In the genomic region with DNA sequence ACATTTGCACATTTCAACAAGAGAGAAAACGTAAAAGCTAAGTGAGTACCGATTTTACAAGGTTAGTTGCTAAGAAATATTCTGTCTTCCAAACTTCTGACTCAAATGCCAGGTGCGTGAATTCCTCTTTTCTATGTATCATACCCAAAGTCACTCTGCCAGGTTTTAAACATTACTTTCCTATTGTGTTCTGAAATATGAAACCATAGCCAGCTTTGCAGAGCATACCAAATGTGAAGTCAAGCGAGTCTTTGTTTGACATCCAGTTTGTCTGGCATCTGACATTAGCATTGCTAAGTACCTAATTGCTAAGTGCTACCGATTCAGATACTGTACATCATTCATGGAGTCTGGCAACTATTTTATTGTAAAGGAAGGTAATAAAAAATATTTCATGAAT, we compare ENCODE assay signal across 18 cellular contexts.
DNase-seq lines count a peak whose midpoint lies in the region; ATAC-seq, FAIRE-seq and TF ChIP-seq lines count a peak whose summit lies in the region.
"Had no signal": no experiment of that assay in that cellular context is flagged by ENCODE, and none has a peak within 500 bp of the region (broad histone marks: within the 10 kb centered on the region; RNA-seq: fewer than 3 reads in every experiment).

No MANE protein-coding gene starts in this region.

- H3K4me3 Mint-ChIP-seq in astrocyte (ENCODE audit: unreplicated experiment), result no peak overlapping the region
- no peak overlapping the region for H3K4me3 Mint-ChIP-seq in activated T-helper 2 cell treated with anti-CD3 and anti-CD28 coated beads, Interferon-gamma antibody, Interleukin-2, Interleukin-4, amounts not matched to agents 10 μg/mL and 5 μg/mL and 100 μg/mL, durations not matched to agents 14 hours and 24 hours and 36 hours (ENCODE audit: low read depth)
- H3K4me3 Mint-ChIP-seq: activated CD4-positive, alpha-beta T cell treated with anti-CD3 and anti-CD28 coated beads for 36 hours; activated T-helper 17 cell treated with anti-CD3 and anti-CD28 coated beads, Interleukin-2, amount 50 U/mL, for 72 hours; memory B cell had no signal

- no peak for ATAC-seq in HG03025 (IDR thresholded peaks at IDR 0.05; ENCODE audit: low FRiP score, unreplicated experiment)
- ATAC-seq: A549; activated CD4-positive, alpha-beta T cell treated with anti-CD3 and anti-CD28 coated beads for 36 hours; activated T-helper 17 cell treated with anti-CD3 and anti-CD28 coated beads, Interleukin-2, amount 50 U/mL, for 72 hours; HCT116; pancreas had no signal

- H2BK120ac ChIP-seq in trophoblast cell (ENCODE audit: insufficient read depth, low read length, poor library complexity), result no peak overlapping the region

- intact Hi-C loops in activated T-helper 2 cell treated with anti-CD3 and anti-CD28 coated beads, Interferon-gamma antibody, Interleukin-2, Interleukin-4, amounts not matched to agents 10 μg/mL and 5 μg/mL and 100 μg/mL, durations not matched to agents 14 hours and 24 hours and 36 hours (cut with micrococcal nuclease), result no loop called here

- H3K27me3 Mint-ChIP-seq in astrocyte (ENCODE audit: low read depth, unreplicated experiment), result no peaks in the 10 kb centered on the region
- peaks cover 2% of the 10 kb centered on the region for H3K27me3 Mint-ChIP-seq in activated T-helper 2 cell treated with anti-CD3 and anti-CD28 coated beads, Interferon-gamma antibody, Interleukin-2, Interleukin-4, amounts not matched to agents 10 μg/mL and 5 μg/mL and 100 μg/mL, durations not matched to agents 14 hours and 24 hours and 36 hours (ENCODE audit: low read depth)
- H3K27me3 Mint-ChIP-seq: activated CD4-positive, alpha-beta T cell treated with anti-CD3 and anti-CD28 coated beads for 36 hours; activated T-helper 17 cell treated with anti-CD3 and anti-CD28 coated beads, Interleukin-2, amount 50 U/mL, for 72 hours had no signal

- H3K18ac ChIP-seq in trophoblast cell (ENCODE audit: low read length), result no peak overlapping the region

- H3K9ac ChIP-seq in astrocyte (ENCODE audit: low read length), result no peak overlapping the region
- H3K9ac ChIP-seq in trophoblast cell (ENCODE audit: low read length), result no peak overlapping the region

- H3K9me3 Mint-ChIP-seq in astrocyte (ENCODE audit: unreplicated experiment), result no peaks in the 10 kb centered on the region
- no peaks in the 10 kb centered on the region for H3K9me3 Mint-ChIP-seq in activated T-helper 2 cell treated with anti-CD3 and anti-CD28 coated beads, Interferon-gamma antibody, Interleukin-2, Interleukin-4, amounts not matched to agents 10 μg/mL and 5 μg/mL and 100 μg/mL, durations not matched to agents 14 hours and 24 hours and 36 hours
- H3K9me3 Mint-ChIP-seq: activated T-helper 17 cell treated with anti-CD3 and anti-CD28 coated beads, Interleukin-2, amount 50 U/mL, for 72 hours had no signal

- H3K27ac ChIP-seq in astrocyte (ENCODE audit: low read depth, low read length), result no peak overlapping the region
- no peak overlapping the region for H3K27ac ChIP-seq in trophoblast cell (ENCODE audit: low read depth, low read length)
- H3K27ac ChIP-seq: A549, cardiac muscle cell, pancreas, uterus had no signal

- no peak overlapping the region for H2BK12ac ChIP-seq in trophoblast cell (ENCODE audit: low read length)

- H2AK5ac ChIP-seq in trophoblast cell (ENCODE audit: low read length), result no peak overlapping the region

- no peak overlapping the region for H3K27ac Mint-ChIP-seq in astrocyte (ENCODE audit: unreplicated experiment)
- no peak overlapping the region for H3K27ac Mint-ChIP-seq in activated T-helper 2 cell treated with anti-CD3 and anti-CD28 coated beads, Interferon-gamma antibody, Interleukin-2, Interleukin-4, amounts not matched to agents 10 μg/mL and 5 μg/mL and 100 μg/mL, durations not matched to agents 14 hours and 24 hours and 36 hours
- H3K27ac Mint-ChIP-seq: activated CD4-positive, alpha-beta T cell treated with anti-CD3 and anti-CD28 coated beads for 36 hours; activated T-helper 17 cell treated with anti-CD3 and anti-CD28 coated beads, Interleukin-2, amount 50 U/mL, for 72 hours; memory B cell had no signal

- H3K27me3 ChIP-seq in astrocyte (ENCODE audit: insufficient read depth, low read length) (no peaks in the 10 kb centered on the region), trophoblast cell (ENCODE audit: insufficient read depth, low read length) (no peaks in the 10 kb centered on the region)
- H3K27me3 ChIP-seq: cardiac muscle cell, pancreas, uterus had no signal

- H3K4me2 ChIP-seq in astrocyte (ENCODE audit: low read length) (no peak overlapping the region), trophoblast cell (ENCODE audit: low read length) (no peak overlapping the region)
- H3K4me2 ChIP-seq: A549 had no signal

- H4K12ac ChIP-seq in trophoblast cell (ENCODE audit: low read depth, low read length), result no peak overlapping the region

- no peak for TF ChIP-seq CTCF in astrocyte (IDR thresholded peaks at IDR 0.05; ENCODE audit: insufficient read depth, low read depth, low read length)

- H3K4me1 Mint-ChIP-seq in astrocyte (ENCODE audit: low read depth, unreplicated experiment), result no peaks in the 10 kb centered on the region
- H3K4me1 Mint-ChIP-seq in activated T-helper 2 cell treated with anti-CD3 and anti-CD28 coated beads, Interferon-gamma antibody, Interleukin-2, Interleukin-4, amounts not matched to agents 10 μg/mL and 5 μg/mL and 100 μg/mL, durations not matched to agents 14 hours and 24 hours and 36 hours (ENCODE audit: low read depth), result no peaks in the 10 kb centered on the region
- H3K4me1 Mint-ChIP-seq: activated CD4-positive, alpha-beta T cell treated with anti-CD3 and anti-CD28 coated beads for 36 hours; activated T-helper 17 cell treated with anti-CD3 and anti-CD28 coated beads, Interleukin-2, amount 50 U/mL, for 72 hours; memory B cell had no signal

- H3K4ac ChIP-seq in trophoblast cell (ENCODE audit: low read depth, low read length), result no peak overlapping the region

- no peaks in the 10 kb centered on the region for H4K20me1 ChIP-seq in astrocyte (ENCODE audit: insufficient read depth, low read length)

- H3K79me2 ChIP-seq in astrocyte (ENCODE audit: insufficient read depth, low read length) (no peaks in the 10 kb centered on the region), trophoblast cell (ENCODE audit: control insufficient read depth, insufficient read depth, low read length, poor library complexity) (no peaks in the 10 kb centered on the region)

- no peak overlapping the region for H4K8ac ChIP-seq in trophoblast cell (ENCODE audit: low read depth, low read length)

- H3K36me3 ChIP-seq in astrocyte (ENCODE audit: insufficient read depth, low read length), result no peaks in the 10 kb centered on the region
- H3K36me3 ChIP-seq in trophoblast cell (ENCODE audit: control insufficient read depth in 1 of 2, insufficient read depth in 2 of 2, low read length in 2 of 2), result no peaks in the 10 kb centered on the region
- H3K36me3 ChIP-seq: cardiac muscle cell, pancreas, uterus had no signal

- no peaks in the 10 kb centered on the region for H3K36me3 Mint-ChIP-seq in astrocyte (ENCODE audit: low read depth, unreplicated experiment)
- H3K36me3 Mint-ChIP-seq in activated T-helper 2 cell treated with anti-CD3 and anti-CD28 coated beads, Interferon-gamma antibody, Interleukin-2, Interleukin-4, amounts not matched to agents 10 μg/mL and 5 μg/mL and 100 μg/mL, durations not matched to agents 14 hours and 24 hours and 36 hours (ENCODE audit: low read depth), result no peaks in the 10 kb centered on the region
- H3K36me3 Mint-ChIP-seq: memory B cell had no signal

- no peak overlapping the region for H2BK5ac ChIP-seq in trophoblast cell (ENCODE audit: low read depth, low read length, poor library complexity)

- H3K4me1 ChIP-seq in astrocyte (ENCODE audit: insufficient read depth, low read length) (no peaks in the 10 kb centered on the region), trophoblast cell (ENCODE audit: control insufficient read depth in 1 of 2, insufficient read depth in 2 of 2, low read length in 2 of 2) (no peaks in the 10 kb centered on the region)
- H3K4me1 ChIP-seq: A549, pancreas, uterus had no signal

- FAIRE-seq in astrocyte (lab: Jason Lieb, UNC), result no peak
- FAIRE-seq: A549, pancreas had no signal

- no peak overlapping the region for H3K14ac ChIP-seq in trophoblast cell (ENCODE audit: low read length)

- H2AFZ ChIP-seq in astrocyte (ENCODE audit: low read depth, low read length) (no peak overlapping the region), trophoblast cell (ENCODE audit: insufficient read depth, low read length, poor library complexity) (no peak overlapping the region)

- no peaks in the 10 kb centered on the region for H3K79me1 ChIP-seq in trophoblast cell (ENCODE audit: low read length)

- DNase-seq in NCI-H2107 treated with DMSO at 0.1 percent for 48 hours (lab: John Stamatoyannopoulos, UW; ENCODE audit: unreplicated experiment) (peak; percentile 26), NCI-H2107 (lab: John Stamatoyannopoulos, UW) (no peak), NCI-H446 treated with DMSO at 0.1 percent for 48 hours (lab: John Stamatoyannopoulos, UW) (peak; percentile 34), astrocyte (ENCODE audit: low read depth) (peak; percentile 66), trophoblast cell (peak; percentile 2 to 70), COLO829 (ENCODE audit: low spot score) (no peak)
- no peak for DNase-seq in activated T-helper 2 cell treated with anti-CD3 and anti-CD28 coated beads, Interferon-gamma antibody, Interleukin-2, Interleukin-4, amounts not matched to agents 10 μg/mL and 5 μg/mL and 100 μg/mL, durations not matched to agents 14 hours and 24 hours and 36 hours (ENCODE audit: low spot score)
- DNase-seq: activated CD4-positive, alpha-beta T cell treated with anti-CD3 and anti-CD28 coated beads for 36 hours; hypothalamus; IMR-90; pancreas; uterus had no signal

- no peak overlapping the region for H4K91ac ChIP-seq in trophoblast cell (ENCODE audit: low read depth, low read length)

- H3K23ac ChIP-seq in trophoblast cell (ENCODE audit: low read length), result no peak overlapping the region

- no CpG with 5 or more reads among the region's 5 CpGs for WGBS in trophoblast cell (ENCODE audit: extremely low coverage, insufficient coverage, insufficient read length)

- H3K9me3 ChIP-seq in astrocyte (ENCODE audit: insufficient read depth, low read depth, low read length) (no peaks in the 10 kb centered on the region), trophoblast cell (ENCODE audit: insufficient read depth, low read depth, low read length) (no peaks in the 10 kb centered on the region)
- H3K9me3 ChIP-seq: A549, pancreas, uterus had no signal

- no peak overlapping the region for H3K4me3 ChIP-seq in astrocyte (ENCODE audit: insufficient read depth, low read depth, low read length)
- H3K4me3 ChIP-seq in trophoblast cell (ENCODE audit: low read depth, low read length), result no peak overlapping the region
- H3K4me3 ChIP-seq: A549, cardiac muscle cell, pancreas, uterus had no signal

Comparison
In these comparisons a context has a peak if more than half of its experiments do, and no peak if none do; other contexts are left out.
1. DNase-seq: peak in NCI-H2107 treated with DMSO at 0.1 percent for 48 hours (single experiment), NCI-H446 treated with DMSO at 0.1 percent for 48 hours (single experiment), astrocyte (single experiment) and trophoblast cell (2 of 2); none in NCI-H2107 (single experiment), COLO829 (single experiment) and activated T-helper 2 cell treated with anti-CD3 and anti-CD28 coated beads, Interferon-gamma antibody, Interleukin-2, Interleukin-4, amounts not matched to agents 10 μg/mL and 5 μg/mL and 100 μg/mL, durations not matched to agents 14 hours and 24 hours and 36 hours (single experiment).